ENCODE assay signal across 20 cellular contexts in genomic region chrY:2860511-2860910, GRCh38. TPM values are rescaled to one million over a fixed set of nuclear protein-coding genes. Genes with fewer than 3 reads are reported as not detected.
DNase-seq lines count a peak whose midpoint lies in the region; ATAC-seq, FAIRE-seq and TF ChIP-seq lines count a peak whose summit lies in the region.
"Had no signal": no experiment of that assay in that cellular context is flagged by ENCODE, and none has a peak within 500 bp of the region (broad histone marks: within the 10 kb centered on the region; RNA-seq: fewer than 3 reads in every experiment).

No MANE protein-coding gene starts in this region.

- no peaks in the 10 kb centered on the region for H3K9me3 Mint-ChIP-seq in activated naive CD4-positive, alpha-beta T cell treated with anti-CD3 and anti-CD28 coated beads, Interleukin-2, amount 50 U/mL, for 24 hours
- H3K9me3 Mint-ChIP-seq in chondrocyte (ENCODE audit: low read depth), result no peaks in the 10 kb centered on the region
- H3K9me3 Mint-ChIP-seq: H9; IgD-negative memory B cell; stimulated activated naive B cell treated with anti-CD40 and anti-IgM and Interleukin-4, amounts not matched to agents 10 μg/mL and 1 μg/mL and 100 μg/mL, for 72 hours had no signal

- H3K4me3 ChIP-seq in epithelial cell of proximal tubule (ENCODE audit: low read depth, low read length) (no peak overlapping the region), HepG2 (replicated peaks in 1 of 3; ENCODE audit: insufficient read depth in 1 of 3, low read depth in 2 of 3, low read length in 3 of 3) (no peak overlapping the region), osteoblast (ENCODE audit: insufficient read depth, low read length) (no peak overlapping the region)
- H3K4me3 ChIP-seq: dorsolateral prefrontal cortex had no signal

- no TSS peak for BruUV-seq in HepG2 (replicated peaks; lab: Mats Ljungman, UMichigan)

- CTCF ChIA-PET in HepG2 (lab: Yijun Ruan, JAX; ENCODE audit: low intra/inter-chr PET ratio, low total read pairs), result no interaction called here

- TF ChIP-seq POLR2A in HepG2 (IDR thresholded peaks at IDR 0.05; ENCODE audit: insufficient read depth in 1 of 2, low read depth in 2 of 2, low read length in 2 of 2), result no peak

- intact Hi-C loops in HepG2 (cut with micrococcal nuclease; ENCODE audit: unreplicated experiment), result no loop called here

- H3K27ac ChIP-seq in HepG2 (ENCODE audit: extremely low read length, insufficient read depth, low read length), result no peak overlapping the region
- H3K27ac ChIP-seq in osteoblast (ENCODE audit: low read depth, low read length), result no peak overlapping the region
- H3K27ac ChIP-seq: dorsolateral prefrontal cortex, neutrophil had no signal

- peaks cover 29% of the 10 kb centered on the region for H4K20me1 ChIP-seq in HepG2 (ENCODE audit: insufficient read depth, low read length)
- no peaks in the 10 kb centered on the region for H4K20me1 ChIP-seq in osteoblast (ENCODE audit: insufficient read depth, low read length)

- peaks cover 62% of the 10 kb centered on the region for H3K4me1 Mint-ChIP-seq in activated naive CD4-positive, alpha-beta T cell treated with anti-CD3 and anti-CD28 coated beads, Interleukin-2, amount 50 U/mL, for 24 hours
- H3K4me1 Mint-ChIP-seq in T-helper 17 cell (peaks cover 41% of the 10 kb centered on the region), chondrocyte (ENCODE audit: low read depth) (no peaks in the 10 kb centered on the region)
- H3K4me1 Mint-ChIP-seq: H9, IgD-negative memory B cell had no signal

- POLR2A ChIA-PET in HepG2 (lab: Yijun Ruan, JAX), result no interaction called here

- H3K27me3 ChIP-seq in HepG2 (ENCODE audit: control insufficient read depth in 1 of 2, insufficient read depth in 2 of 2, low read length in 2 of 2) (no peaks in the 10 kb centered on the region), osteoblast (ENCODE audit: insufficient read depth, low read length) (no peaks in the 10 kb centered on the region)
- H3K27me3 ChIP-seq: dorsolateral prefrontal cortex, neutrophil had no signal

- H2AFZ ChIP-seq in HepG2 (ENCODE audit: low read length) (no peak overlapping the region), osteoblast (ENCODE audit: low read length) (no peak overlapping the region)

- peaks cover 42% of the 10 kb centered on the region for H3K79me2 ChIP-seq in HepG2 (ENCODE audit: insufficient read depth, low read length)
- no peaks in the 10 kb centered on the region for H3K79me2 ChIP-seq in osteoblast (ENCODE audit: insufficient read depth, low read length)

- TF ChIP-seq EP300 in HepG2 (IDR thresholded peaks at IDR 0.05; ENCODE audit: low read depth in 2 of 2, low read length in 2 of 2) (no peak), HepG2 (CRISPR knock-in tag; IDR thresholded peaks at IDR 0.05; ENCODE audit: borderline replicate concordance) (no peak)

- ATAC-seq in T-helper 17 cell (no peak), HepG2 (no peak)
- ATAC-seq: activated CD4-positive, CD25-positive, alpha-beta regulatory T cell treated with anti-CD3 and anti-CD28 coated beads, Interleukin-2, amount 50 U/mL, for 24 hours; SK-N-SH treated with all-trans-retinoic acid at 6 μM for 48 hours; stimulated activated naive B cell treated with anti-CD40 and anti-IgM and Interleukin-4, amounts not matched to agents 10 μg/mL and 1 μg/mL and 100 μg/mL, for 72 hours had no signal

- peak overlapping the region; percentile 19 for H3K4me3 Mint-ChIP-seq in activated naive CD4-positive, alpha-beta T cell treated with anti-CD3 and anti-CD28 coated beads, Interleukin-2, amount 50 U/mL, for 24 hours
- H3K4me3 Mint-ChIP-seq in T-helper 17 cell (no peak overlapping the region), chondrocyte (ENCODE audit: unreplicated experiment) (no peak overlapping the region)
- H3K4me3 Mint-ChIP-seq: H9; IgD-negative memory B cell; stimulated activated naive B cell treated with anti-CD40 and anti-IgM and Interleukin-4, amounts not matched to agents 10 μg/mL and 1 μg/mL and 100 μg/mL, for 72 hours had no signal

- H3K36me3 Mint-ChIP-seq in activated naive CD4-positive, alpha-beta T cell treated with anti-CD3 and anti-CD28 coated beads, Interleukin-2, amount 50 U/mL, for 24 hours, result peaks cover 24% of the 10 kb centered on the region
- H3K36me3 Mint-ChIP-seq in T-helper 17 cell (ENCODE audit: low read depth) (peaks cover 7% of the 10 kb centered on the region), chondrocyte (ENCODE audit: low read depth) (no peaks in the 10 kb centered on the region)
- H3K36me3 Mint-ChIP-seq: IgD-negative memory B cell had no signal

- WGBS in HepG2 (ENCODE audit: low lambda C conversion rate), result 84% methylated on average over 2 of the region's 2 CpGs

- in situ Hi-C loops in HepG2 (cut with HindIII; ENCODE audit: extremely low pct_ligation_motif_present, low pct_unique_long_range_greater_than_20kb), result no loop called here

- peaks cover 20% of the 10 kb centered on the region for H3K4me1 ChIP-seq in HepG2 (ENCODE audit: insufficient read depth, low read length)
- no peaks in the 10 kb centered on the region for H3K4me1 ChIP-seq in osteoblast (ENCODE audit: insufficient read depth, low read length)

- H3K27ac Mint-ChIP-seq in activated naive CD4-positive, alpha-beta T cell treated with anti-CD3 and anti-CD28 coated beads, Interleukin-2, amount 50 U/mL, for 24 hours, result peak overlapping the region; percentile 36
- H3K27ac Mint-ChIP-seq in T-helper 17 cell, result peak overlapping the region; percentile 70
- H3K27ac Mint-ChIP-seq in chondrocyte (ENCODE audit: unreplicated experiment), result no peak overlapping the region
- H3K27ac Mint-ChIP-seq: H9; IgD-negative memory B cell; stimulated activated naive B cell treated with anti-CD40 and anti-IgM and Interleukin-4, amounts not matched to agents 10 μg/mL and 1 μg/mL and 100 μg/mL, for 72 hours had no signal

- no peak overlapping the region for H3K4me2 ChIP-seq in HepG2 (ENCODE audit: low read depth, low read length)
- no peak overlapping the region for H3K4me2 ChIP-seq in osteoblast (ENCODE audit: insufficient read depth, low read length)

- H3K9me3 ChIP-seq in T-helper 17 cell (ENCODE audit: control insufficient read depth, low read length, poor library complexity, severe bottlenecking) (no peaks in the 10 kb centered on the region), HepG2 (ENCODE audit: low read length) (no peaks in the 10 kb centered on the region), osteoblast (ENCODE audit: low read depth, low read length) (no peaks in the 10 kb centered on the region)
- H3K9me3 ChIP-seq: neutrophil had no signal

- no peak for FAIRE-seq in HepG2 (lab: Jason Lieb, UNC)

- no peak for DNase-seq in activated naive CD4-positive, alpha-beta T cell treated with anti-CD3 and anti-CD28 coated beads, Interleukin-2, amount 50 U/mL, for 16 hours
- no peak for DNase-seq in T-helper 17 cell
- peak; percentile 4 for DNase-seq in epithelial cell of proximal tubule (ENCODE audit: low read depth)
- DNase-seq in HepG2 (ENCODE audit: low spot score), result no peak
- no peak for DNase-seq in stimulated activated CD4-positive, alpha-beta T cell treated with anti-CD3 and anti-CD28 coated beads, Interleukin-2, amount 100 ng/mL, for 24 hours
- no peak for DNase-seq in osteoblast (ENCODE audit: insufficient read length, low spot score, missing footprints)
- no peak for DNase-seq in chondrocyte (ENCODE audit: low spot score)
- DNase-seq: activated T-cell treated with anti-CD3 and anti-CD28 coated beads, Interleukin-2, amount 50 U/mL, for 1 hour; dorsolateral prefrontal cortex; foreskin melanocyte; H9; mesendoderm; NCI-H1436; NCI-H524; stimulated activated naive B cell treated with anti-CD40 and anti-IgM and Interleukin-4, amounts not matched to agents 10 μg/mL and 1 μg/mL and 100 μg/mL, for 72 hours had no signal

- no peak overlapping the region for H3K9ac ChIP-seq in HepG2 (ENCODE audit: insufficient read depth, low read depth, low read length)

- TF ChIP-seq CTCF in epithelial cell of proximal tubule (conservative IDR thresholded peaks at IDR 0.05; ENCODE audit: low read depth, low read length) (no peak), HepG2 (CRISPR knock-in tag; IDR thresholded peaks at IDR 0.05) (no peak), osteoblast (IDR thresholded peaks at IDR 0.05; ENCODE audit: extremely low read depth, low read depth, low read length) (no peak), chondrocyte (IDR thresholded peaks at IDR 0.05) (no peak)

- no peak for TF ChIP-seq RAD21 in HepG2 (CRISPR knock-in tag; IDR thresholded peaks at IDR 0.05)

- H3K36me3 ChIP-seq in HepG2 (replicated peaks in 1 of 2; ENCODE audit: control insufficient read depth in 1 of 2, insufficient read depth in 2 of 2, low read length in 2 of 2), result peaks cover 2 to 49% of the 10 kb centered on the region in 2 experiments
- H3K36me3 ChIP-seq in osteoblast (ENCODE audit: insufficient read depth, low read length), result no peaks in the 10 kb centered on the region

- H3K27me3 Mint-ChIP-seq in activated naive CD4-positive, alpha-beta T cell treated with anti-CD3 and anti-CD28 coated beads, Interleukin-2, amount 50 U/mL, for 24 hours, result no peaks in the 10 kb centered on the region
- H3K27me3 Mint-ChIP-seq in T-helper 17 cell (no peaks in the 10 kb centered on the region), chondrocyte (ENCODE audit: low read depth) (no peaks in the 10 kb centered on the region)
- H3K27me3 Mint-ChIP-seq: IgD-negative memory B cell; stimulated activated naive B cell treated with anti-CD40 and anti-IgM and Interleukin-4, amounts not matched to agents 10 μg/mL and 1 μg/mL and 100 μg/mL, for 72 hours had no signal

RNA-seq across cellular contexts. Expression of gene RPS4Y1, which starts 19.1 kb away (rescaled TPM):
- total RNA-seq in T-helper 17 cell (100 to 1,000 TPM; 364 to 399 TPM), epithelial cell of proximal tubule (334 and 379 TPM in 2 replicates), HepG2 (2016; rRNA removed; fragmentation: Illumina TruSeq; extraction: Trizol) (461 and 631 TPM in 2 replicates), osteoblast (215 TPM in 1 of 2 replicates, not detected in the other), chondrocyte (not detected in 3 replicates)
- total RNA-seq in HepG2 (2016; cell fraction: cytosol; rRNA removed; fragmentation: Illumina TruSeq; extraction: Trizol; ENCODE audit: low read depth), result 266 and 312 TPM in 2 replicates
- total RNA-seq in HepG2 (2016; cell fraction: insoluble cytoplasmic fraction; rRNA removed; fragmentation: Illumina TruSeq; extraction: Trizol), result 456 and 631 TPM in 2 replicates
- 565 and 654 TPM in 2 replicates for total RNA-seq in HepG2 (2016; cell fraction: membrane; rRNA removed; fragmentation: Illumina TruSeq; extraction: Trizol)
- 191 and 212 TPM in 2 replicates for total RNA-seq in HepG2 (2016; cell fraction: nucleus; rRNA removed; fragmentation: Illumina TruSeq; extraction: Trizol)
- 824 and 1,080 TPM in 2 replicates for polyA plus RNA-seq in HepG2 (2011; rRNA removed)
- polyA plus RNA-seq in HepG2 (2011; cell fraction: cytosol; rRNA removed), result 702 and 1,083 TPM in 2 replicates
- 225 and 358 TPM in 2 replicates for polyA plus RNA-seq in HepG2 (2011; cell fraction: nucleus; rRNA removed)
- 618 and 716 TPM in 2 replicates for polyA plus RNA-seq in HepG2 (2012)
- polyA plus RNA-seq in HepG2 (2016; cell fraction: cytosol; fragmentation: Illumina TruSeq; extraction: Trizol; ENCODE audit: low read depth), result 383 and 426 TPM in 2 replicates
- 657 and 680 TPM in 2 replicates for polyA plus RNA-seq in HepG2 (2016; cell fraction: insoluble cytoplasmic fraction; fragmentation: Illumina TruSeq; extraction: Trizol; ENCODE audit: low read depth)
- polyA plus RNA-seq in HepG2 (2016; cell fraction: membrane; fragmentation: Illumina TruSeq; extraction: Trizol; ENCODE audit: low read depth), result 614 and 665 TPM in 2 replicates
- polyA plus RNA-seq in HepG2 (2016; cell fraction: nucleus; fragmentation: Illumina TruSeq; extraction: Trizol; ENCODE audit: insufficient read depth, low read depth), result 379 and 397 TPM in 2 replicates
- 222 TPM in 1 of 2 replicates, not detected in the other for polyA minus RNA-seq in HepG2 (2011; rRNA and poly(A)+ RNA removed; ENCODE audit: low replicate concordance)
- polyA minus RNA-seq in HepG2 (2011; cell fraction: cytosol; rRNA and poly(A)+ RNA removed), result 155 and 190 TPM in 2 replicates
- polyA minus RNA-seq in HepG2 (2011; cell fraction: nucleus; rRNA and poly(A)+ RNA removed), result 107 and 181 TPM in 2 replicates
- total RNA-seq: H9 had no signal
- polyA plus RNA-seq: IgD-negative memory B cell had no signal
